ENCODE assay signal across 26 cellular contexts in the genomic region with DNA sequence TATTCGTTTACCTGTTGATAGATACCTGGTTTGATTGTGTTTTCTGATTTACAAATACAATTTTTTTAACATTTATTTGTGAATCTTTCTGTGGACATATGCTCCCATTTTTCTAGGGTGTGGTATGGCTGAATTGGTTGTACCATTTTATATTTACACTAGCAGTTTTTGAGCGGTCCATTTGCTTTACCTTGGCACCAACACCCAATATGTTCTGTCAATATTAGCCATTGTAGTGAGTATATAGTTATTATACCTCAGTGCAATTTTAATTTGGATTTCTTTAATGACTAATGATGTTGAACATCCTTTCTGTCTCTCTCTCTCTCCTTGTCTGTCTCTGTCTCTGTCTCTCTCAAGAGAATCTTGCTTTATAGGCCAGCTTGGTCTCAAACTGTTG.
A peak's percentile ranks its signal among the peaks of the same experiment; 100 is the strongest.
DNase-seq lines count a peak whose midpoint lies in the region; ATAC-seq, FAIRE-seq and TF ChIP-seq lines count a peak whose summit lies in the region.
"Had no signal": no experiment of that assay in that cellular context is flagged by ENCODE, and none has a peak within 500 bp of the region (broad histone marks: within the 10 kb centered on the region; RNA-seq: fewer than 3 reads in every experiment).

No MANE protein-coding gene starts in this region.

- WGBS in body of pancreas, 2 donors: 83 to 85% methylated on average over 2 of the region's 2 CpGs
- 89 to 91% methylated on average over 2 of the region's 2 CpGs for WGBS in aorta, 2 donors

- DNase-seq in NCI-H2029 (lab: John Stamatoyannopoulos, UW) (peak; percentile 78), astrocyte (ENCODE audit: low read depth) (no peak), osteocyte (ENCODE audit: extremely low spot score, unreplicated experiment) (no peak), activated T-cell treated with anti-CD3 and anti-CD28 coated beads for 4 hours (no peak), body of pancreas (no peak), aorta (no peak)
- DNase-seq: Caco-2; CD4-positive, alpha-beta memory T cell; DMS 273 treated with DMSO at 0.1 percent for 48 hours; DMS79; EL; GDM1; Kasumi-1; NCI-H1105 treated with DMSO at 0.1 percent for 48 hours; NCI-H146; NCI-H1930; NCI-H526 treated with DMSO at 0.1 percent for 48 hours; SHP77 treated with DMSO at 0.1 percent for 48 hours had no signal

- H3K79me2 ChIP-seq in ACC112 (ENCODE audit: control insufficient read depth, insufficient read depth, low read length, unreplicated experiment) (no peaks in the 10 kb centered on the region), astrocyte (ENCODE audit: insufficient read depth, low read length) (no peaks in the 10 kb centered on the region)

- no peak for ATAC-seq in HG02759 (IDR thresholded peaks at IDR 0.05; ENCODE audit: unreplicated experiment)
- ATAC-seq in body of pancreas: no peak
- ATAC-seq in aorta (ENCODE audit: low FRiP score): no peak
- ATAC-seq: HCT116, K562, Panc1 had no signal

- H3K9me3 ChIP-seq in astrocyte (ENCODE audit: insufficient read depth, low read depth, low read length) (no peaks in the 10 kb centered on the region), body of pancreas (no peaks in the 10 kb centered on the region), aorta (ENCODE audit: control insufficient read depth, low read length) (no peaks in the 10 kb centered on the region)

- 0 out of 2 replicates have a peak, but pooled peaks cover 6% of the 10 kb centered on the region for H3K36me3 ChIP-seq in ACC112 (ENCODE audit: insufficient read depth, low read length)
- H3K36me3 ChIP-seq in astrocyte (ENCODE audit: insufficient read depth, low read length): no peaks in the 10 kb centered on the region
- H3K36me3 ChIP-seq in body of pancreas (replicated peaks in 1 of 2; ENCODE audit: insufficient read depth in 1 of 2, low read depth in 2 of 2): no peaks in the 10 kb centered on the region
- H3K36me3 ChIP-seq in aorta (ENCODE audit: control insufficient read depth in 1 of 2, insufficient read depth in 2 of 2, low read length in 1 of 2): no peaks in the 10 kb centered on the region

- no peaks in the 10 kb centered on the region for H3K27me3 ChIP-seq in ACC112 (ENCODE audit: insufficient read depth, low read length)
- H3K27me3 ChIP-seq in astrocyte (ENCODE audit: insufficient read depth, low read length): no peaks in the 10 kb centered on the region
- no peaks in the 10 kb centered on the region for H3K27me3 ChIP-seq in body of pancreas
- H3K27me3 ChIP-seq in aorta (ENCODE audit: control insufficient read depth in 1 of 2, insufficient read depth in 2 of 2, low read length in 1 of 2): no peaks in the 10 kb centered on the region
- H3K27me3 ChIP-seq: BLaER1 treated with 17β-estradiol and CSF1 and Interleukin-3, amounts not matched to agents 10 nM and 100 nM had no signal

- H3K4me2 ChIP-seq in astrocyte (ENCODE audit: low read length): no peak overlapping the region
- H3K4me2 ChIP-seq: BLaER1 treated with 17β-estradiol and CSF1 and Interleukin-3, amounts not matched to agents 10 nM and 100 nM had no signal

- no peak overlapping the region for H3K4me3 Mint-ChIP-seq in astrocyte (ENCODE audit: unreplicated experiment)
- H3K4me3 Mint-ChIP-seq in osteocyte (ENCODE audit: unreplicated experiment): no peak overlapping the region
- H3K4me3 Mint-ChIP-seq: CD4-positive, alpha-beta memory T cell had no signal

- no peaks in the 10 kb centered on the region for H3K36me3 Mint-ChIP-seq in astrocyte (ENCODE audit: low read depth, unreplicated experiment)
- no peaks in the 10 kb centered on the region for H3K36me3 Mint-ChIP-seq in osteocyte (ENCODE audit: unreplicated experiment)

- no peak overlapping the region for H3K9ac ChIP-seq in astrocyte (ENCODE audit: low read length)
- H3K9ac ChIP-seq: BLaER1 treated with 17β-estradiol and CSF1 and Interleukin-3, amounts not matched to agents 10 nM and 100 nM had no signal

- no peak for TF ChIP-seq CTCF in astrocyte (IDR thresholded peaks at IDR 0.05; ENCODE audit: insufficient read depth, low read depth, low read length)
- no peak for TF ChIP-seq CTCF in osteocyte (IDR thresholded peaks at IDR 0.05)
- TF ChIP-seq CTCF in body of pancreas (IDR thresholded peaks at IDR 0.05): no peak

- peaks cover 60% of the 10 kb centered on the region for H3K4me1 Mint-ChIP-seq in astrocyte (ENCODE audit: low read depth, unreplicated experiment)
- peaks cover 45% of the 10 kb centered on the region for H3K4me1 Mint-ChIP-seq in osteocyte (ENCODE audit: unreplicated experiment)

- intact Hi-C loops in body of pancreas (cut with DNase I): no loop called here
- intact Hi-C loops in aorta (cut with DNase I): no loop called here

- H2AFZ ChIP-seq in ACC112 (ENCODE audit: low read length, unreplicated experiment) (no peak overlapping the region), astrocyte (ENCODE audit: low read depth, low read length) (no peak overlapping the region)

- H3K27ac Mint-ChIP-seq in astrocyte (ENCODE audit: unreplicated experiment) (peak overlapping the region; percentile 10), osteocyte (ENCODE audit: unreplicated experiment) (peak overlapping the region; percentile 52)
- H3K27ac Mint-ChIP-seq: CD4-positive, alpha-beta memory T cell had no signal

- TF ChIP-seq POLR2A in body of pancreas (IDR thresholded peaks at IDR 0.05): no peak

- no peaks in the 10 kb centered on the region for H3K27me3 Mint-ChIP-seq in astrocyte (ENCODE audit: low read depth, unreplicated experiment)
- H3K27me3 Mint-ChIP-seq in osteocyte (ENCODE audit: unreplicated experiment): no peaks in the 10 kb centered on the region
- H3K27me3 Mint-ChIP-seq: CD4-positive, alpha-beta memory T cell had no signal

- H3K27ac ChIP-seq in ACC112 (ENCODE audit: low read depth, low read length) (peak overlapping the region; percentile 96), astrocyte (ENCODE audit: low read depth, low read length) (peak overlapping the region; percentile 99), body of pancreas (no peak overlapping the region), aorta (ENCODE audit: low read depth in 1 of 2, low read length in 2 of 2) (no peak overlapping the region)
- H3K27ac ChIP-seq: BLaER1 treated with 17β-estradiol and CSF1 and Interleukin-3, amounts not matched to agents 10 nM and 100 nM; RWPE1 had no signal

- H3K4me3 ChIP-seq in ACC112 (ENCODE audit: low read depth, low read length) (no peak overlapping the region), astrocyte (ENCODE audit: insufficient read depth, low read depth, low read length) (no peak overlapping the region), body of pancreas (no peak overlapping the region), aorta (ENCODE audit: low read length in 2 of 2) (no peak overlapping the region)
- H3K4me3 ChIP-seq: BLaER1 treated with 17β-estradiol and CSF1 and Interleukin-3, amounts not matched to agents 10 nM and 100 nM; K562 had no signal

- no peak for FAIRE-seq in astrocyte (lab: Jason Lieb, UNC)
- FAIRE-seq: GM12891, K562 had no signal

- peaks cover 24% of the 10 kb centered on the region for H3K4me1 ChIP-seq in ACC112 (ENCODE audit: control insufficient read depth, insufficient read depth, low read length, unreplicated experiment)
- peaks cover 8% of the 10 kb centered on the region for H3K4me1 ChIP-seq in astrocyte (ENCODE audit: insufficient read depth, low read length)
- peaks cover 8% of the 10 kb centered on the region for H3K4me1 ChIP-seq in body of pancreas
- H3K4me1 ChIP-seq in aorta (ENCODE audit: control insufficient read depth in 1 of 2, insufficient read depth in 2 of 2, low read length in 2 of 2): peaks cover 0 to 2% of the 10 kb centered on the region in 2 donors
- H3K4me1 ChIP-seq: BLaER1 treated with 17β-estradiol and CSF1 and Interleukin-3, amounts not matched to agents 10 nM and 100 nM had no signal

- no peaks in the 10 kb centered on the region for H3K9me3 Mint-ChIP-seq in astrocyte (ENCODE audit: unreplicated experiment)
- peaks cover 11% of the 10 kb centered on the region for H3K9me3 Mint-ChIP-seq in osteocyte (ENCODE audit: unreplicated experiment)

- no peaks in the 10 kb centered on the region for H4K20me1 ChIP-seq in astrocyte (ENCODE audit: insufficient read depth, low read length)
- H4K20me1 ChIP-seq: BLaER1 treated with 17β-estradiol and CSF1 and Interleukin-3, amounts not matched to agents 10 nM and 100 nM had no signal

Comparison
In these comparisons a context has a peak if more than half of its experiments do, and no peak if none do; other contexts are left out.
1. H3K27ac ChIP-seq: peak in ACC112 (single experiment) and astrocyte (single experiment); none in body of pancreas (0 of 4) and aorta (0 of 2).